Comparison of ENCODE assay signal across 20 cellular contexts in genomic region chr10:126166797-126167196, GRCh38.
DNase-seq lines count a peak whose midpoint lies in the region; ATAC-seq and TF ChIP-seq lines count a peak whose summit lies in the region.
"Had no signal": no experiment of that assay in that cellular context is flagged by ENCODE, and none has a peak within 500 bp of the region (broad histone marks: within the 10 kb centered on the region; RNA-seq: fewer than 3 reads in every experiment).

No MANE protein-coding gene starts in this region.

- H3K36me3 Mint-ChIP-seq in glutamatergic neuron (ENCODE audit: unreplicated experiment): peaks cover 14% of the 10 kb centered on the region
- H3K36me3 Mint-ChIP-seq: CD14-positive monocyte had no signal

- TF ChIP-seq CTCF in glutamatergic neuron (IDR thresholded peaks at IDR 0.05; ENCODE audit: partially characterized antibody, unreplicated experiment): no peak

- peaks cover 6% of the 10 kb centered on the region for H3K9me3 Mint-ChIP-seq in glutamatergic neuron (ENCODE audit: unreplicated experiment)

- peak; percentile 20 to 46 for DNase-seq in activated CD4-positive, alpha-beta T cell treated with anti-CD3 and anti-CD28 coated beads, Interleukin-2, amount 50 U/mL, for 48 hours
- DNase-seq in activated CD4-positive, alpha-beta T cell treated with anti-CD3 and anti-CD28 coated beads for 1 hour: no peak
- DNase-seq in stimulated activated CD4-positive, alpha-beta T cell treated with anti-CD3 and anti-CD28 coated beads, Interleukin-1b, Interleukin-23, amount 100 ng/mL, for 48 hours: peak; percentile 59
- DNase-seq in stimulated activated CD4-positive, alpha-beta T cell treated with anti-CD3 and anti-CD28 coated beads, Interleukin-2, amount 100 ng/mL, for 48 hours: no peak
- no peak for DNase-seq in glutamatergic neuron
- DNase-seq in NCI-H1105 (lab: John Stamatoyannopoulos, UW): no peak
- DNase-seq: EL, GF-D8, GOT3, HCEC 1CT, KG1, NCI-H1092 treated with DMSO at 0.1 percent for 48 hours, NCI-H146, NCI-H2029, NCI-H226, NCI-H510A treated with DMSO at 0.1 percent for 48 hours, NCI-H748 treated with DMSO at 0.1 percent for 48 hours had no signal

- H3K27me3 Mint-ChIP-seq in glutamatergic neuron (ENCODE audit: unreplicated experiment): peaks cover 6% of the 10 kb centered on the region
- H3K27me3 Mint-ChIP-seq: B cell had no signal

- peak overlapping the region; percentile 34 for H3K27ac Mint-ChIP-seq in glutamatergic neuron (ENCODE audit: unreplicated experiment)
- H3K27ac Mint-ChIP-seq: B cell, CD14-positive monocyte had no signal

- ATAC-seq in HG03565 (IDR thresholded peaks at IDR 0.05; ENCODE audit: unreplicated experiment): no peak

- H3K4me1 Mint-ChIP-seq in glutamatergic neuron (ENCODE audit: low read depth, unreplicated experiment): peaks cover 41% of the 10 kb centered on the region
- H3K4me1 Mint-ChIP-seq: B cell, CD14-positive monocyte had no signal

- no peak overlapping the region for H3K4me3 Mint-ChIP-seq in glutamatergic neuron (ENCODE audit: unreplicated experiment)
- H3K4me3 Mint-ChIP-seq: B cell had no signal

Comparison
In these comparisons a context has a peak if more than half of its experiments do, and no peak if none do; other contexts are left out.
1. DNase-seq: peak in activated CD4-positive, alpha-beta T cell treated with anti-CD3 and anti-CD28 coated beads, Interleukin-2, amount 50 U/mL, for 48 hours (2 of 2) and stimulated activated CD4-positive, alpha-beta T cell treated with anti-CD3 and anti-CD28 coated beads, Interleukin-1b, Interleukin-23, amount 100 ng/mL, for 48 hours (single experiment); none in activated CD4-positive, alpha-beta T cell treated with anti-CD3 and anti-CD28 coated beads for 1 hour (single experiment), stimulated activated CD4-positive, alpha-beta T cell treated with anti-CD3 and anti-CD28 coated beads, Interleukin-2, amount 100 ng/mL, for 48 hours (0 of 2), glutamatergic neuron (single experiment) and NCI-H1105 (single experiment).